In genomic region chr14:55448146-55448614, GRCh38 we compare ENCODE assay signal across 9 cellular contexts. TPM values are rescaled to one million over a fixed set of nuclear protein-coding genes. Genes with fewer than 3 reads are reported as not detected.
DNase-seq lines count a peak whose midpoint lies in the region; FAIRE-seq and TF ChIP-seq lines count a peak whose summit lies in the region.
"Had no signal": no experiment of that assay in that cellular context is flagged by ENCODE, and none has a peak within 500 bp of the region (broad histone marks: within the 10 kb centered on the region; RNA-seq: fewer than 3 reads in every experiment).

No MANE protein-coding gene starts in this region.

- H3K4me1 ChIP-seq in astrocyte (ENCODE audit: insufficient read depth, low read length), result peaks cover 34% of the 10 kb centered on the region

- H3K27me3 ChIP-seq in astrocyte (ENCODE audit: insufficient read depth, low read length) (no peaks in the 10 kb centered on the region), dorsolateral prefrontal cortex (no peaks in the 10 kb centered on the region)
- H3K27me3 ChIP-seq: gastrocnemius medialis had no signal

- H3K27ac Mint-ChIP-seq in astrocyte (ENCODE audit: unreplicated experiment) (peak overlapping the region; percentile 49), mesothelial cell of epicardium (peak overlapping the region; percentile 84)

- H3K27ac ChIP-seq in astrocyte (ENCODE audit: low read depth, low read length) (peak overlapping the region; percentile 82), dorsolateral prefrontal cortex (no peak overlapping the region)
- H3K27ac ChIP-seq: gastrocnemius medialis had no signal

- no peaks in the 10 kb centered on the region for H4K20me1 ChIP-seq in astrocyte (ENCODE audit: insufficient read depth, low read length)

- peak overlapping the region; percentile 61 for H3K9ac ChIP-seq in astrocyte (ENCODE audit: low read length)

- TF ChIP-seq CTCF in astrocyte (IDR thresholded peaks at IDR 0.05; ENCODE audit: insufficient read depth, low read depth, low read length) (no peak), mesothelial cell of epicardium (IDR thresholded peaks at IDR 0.05; ENCODE audit: unreplicated experiment) (no peak), dorsolateral prefrontal cortex (IDR thresholded peaks at IDR 0.05 in 54 of 56, conservative IDR thresholded peaks at IDR 0.05 in 2 of 56; ENCODE audit: low read depth in 1 of 56, partially characterized antibody in 56 of 56) (no peak)

- H3K27me3 Mint-ChIP-seq in astrocyte (ENCODE audit: low read depth, unreplicated experiment) (peaks cover 4% of the 10 kb centered on the region), mesothelial cell of epicardium (ENCODE audit: low read depth) (no peaks in the 10 kb centered on the region)

- no peaks in the 10 kb centered on the region for H3K36me3 Mint-ChIP-seq in astrocyte (ENCODE audit: low read depth, unreplicated experiment)
- no peaks in the 10 kb centered on the region for H3K36me3 Mint-ChIP-seq in mesothelial cell of epicardium

- H3K4me2 ChIP-seq in astrocyte (ENCODE audit: low read length), result peak overlapping the region; percentile 74

- H3K9me3 Mint-ChIP-seq in astrocyte (ENCODE audit: unreplicated experiment) (no peaks in the 10 kb centered on the region), mesothelial cell of epicardium (no peaks in the 10 kb centered on the region)

- no peaks in the 10 kb centered on the region for H3K79me2 ChIP-seq in astrocyte (ENCODE audit: insufficient read depth, low read length)

- H3K4me3 Mint-ChIP-seq in astrocyte (ENCODE audit: unreplicated experiment), result no peak overlapping the region
- no peak overlapping the region for H3K4me3 Mint-ChIP-seq in mesothelial cell of epicardium

- no peak overlapping the region for H3K4me3 ChIP-seq in astrocyte (ENCODE audit: insufficient read depth, low read depth, low read length)
- no peak overlapping the region for H3K4me3 ChIP-seq in dorsolateral prefrontal cortex
- H3K4me3 ChIP-seq: gastrocnemius medialis had no signal

- H3K9me3 ChIP-seq in astrocyte (ENCODE audit: insufficient read depth, low read depth, low read length), result no peaks in the 10 kb centered on the region
- H3K9me3 ChIP-seq: gastrocnemius medialis had no signal

- H3K36me3 ChIP-seq in astrocyte (ENCODE audit: insufficient read depth, low read length), result no peaks in the 10 kb centered on the region
- H3K36me3 ChIP-seq: gastrocnemius medialis had no signal

- H3K4me1 Mint-ChIP-seq in astrocyte (ENCODE audit: low read depth, unreplicated experiment) (peaks cover 23% of the 10 kb centered on the region), mesothelial cell of epicardium (peaks cover 26% of the 10 kb centered on the region)

- intact Hi-C loops in dorsolateral prefrontal cortex (cut with DNase I), result no loop called here

- H2AFZ ChIP-seq in astrocyte (ENCODE audit: low read depth, low read length), result no peak overlapping the region

- peak; percentile 52 for FAIRE-seq in astrocyte (lab: Jason Lieb, UNC)

- DNase-seq in CD1c-positive myeloid dendritic cell (ENCODE audit: extremely low spot score), result peak; percentile 77
- DNase-seq in HS-5 (ENCODE audit: low read depth), result peak; percentile 96
- peak; percentile 97 for DNase-seq in astrocyte (ENCODE audit: low read depth)
- no peak for DNase-seq in mesothelial cell of epicardium (ENCODE audit: low spot score in 2 of 2, unreplicated experiment in 2 of 2)
- no peak for DNase-seq in effector CD4-positive, alpha-beta T cell
- DNase-seq in NCI-H1092 (lab: John Stamatoyannopoulos, UW), result no peak
- DNase-seq in dorsolateral prefrontal cortex, result no peak
- DNase-seq in activated naive CD4-positive, alpha-beta T cell treated with anti-CD3 and anti-CD28 coated beads, Interleukin-2, amount 50 U/mL, for 16 hours, result no peak
- DNase-seq: gastrocnemius medialis had no signal

RNA-seq across cellular contexts. Expression of gene TBPL2, which starts 7.8 kb away (rescaled TPM):
- total RNA-seq in astrocyte (not detected in 2 replicates), mesothelial cell of epicardium (not detected in 3 replicates), dorsolateral prefrontal cortex (1 to 10 TPM in 4 of 120 experiments, under 1 TPM in 1, not detected in 115; 0.77 to 1.3 (median 1.0) TPM)
- total RNA-seq: gastrocnemius medialis had no signal

RNA-seq across cellular contexts. Expression of gene ATG14, which starts 36.5 kb away (rescaled TPM):
- total RNA-seq in astrocyte (10.0 and 11.5 TPM in 2 replicates), mesothelial cell of epicardium (16.6 to 17.1 TPM (median 17.0 TPM) in 3 replicates), dorsolateral prefrontal cortex (10 to 100 TPM in 115 of 120 experiments, 1 to 10 TPM in 5; 8.6 to 22.0 (median 14.1) TPM)

Comparison
In these comparisons a context has a peak if more than half of its experiments do, and no peak if none do; other contexts are left out.
1. DNase-seq: peak in CD1c-positive myeloid dendritic cell (single experiment), HS-5 (single experiment) and astrocyte (single experiment); none in mesothelial cell of epicardium (0 of 2), effector CD4-positive, alpha-beta T cell (single experiment), NCI-H1092 (single experiment), dorsolateral prefrontal cortex (0 of 10) and activated naive CD4-positive, alpha-beta T cell treated with anti-CD3 and anti-CD28 coated beads, Interleukin-2, amount 50 U/mL, for 16 hours (single experiment).